8 cellular contexts compared by ENCODE assay signal in genomic region chr2:37523861-37524362, GRCh38.
DNase-seq lines count a peak whose midpoint lies in the region; ATAC-seq, FAIRE-seq and TF ChIP-seq lines count a peak whose summit lies in the region.

No MANE protein-coding gene starts in this region.

- H3K36me3 ChIP-seq in neural progenitor cell, result no peaks in the 10 kb centered on the region

- H3K4me3 ChIP-seq in AG09309 (ENCODE audit: control insufficient read depth, low read depth, low read length) (no peak overlapping the region), neural progenitor cell (no peak overlapping the region)

- H3K4me2 ChIP-seq in neural progenitor cell, result no peak overlapping the region

- no peak overlapping the region for H3K9ac ChIP-seq in neural progenitor cell

- H4K20me1 ChIP-seq in neural progenitor cell (ENCODE audit: low read depth), result no peaks in the 10 kb centered on the region

- H2AFZ ChIP-seq in neural progenitor cell (replicated peaks), result peak overlapping the region; percentile 88

- DNase-seq in AG09309 (ENCODE audit: low read depth) (peak; percentile 51), NCI-H2171 treated with DMSO at 0.1 percent for 48 hours (lab: John Stamatoyannopoulos, UW) (peak; percentile 83), neural progenitor cell (ENCODE audit: low spot score) (no peak)
- DNase-seq in activated CD4-positive, CD25-positive, alpha-beta regulatory T cell treated with anti-CD3 and anti-CD28 coated beads, Interleukin-2, amount 50 U/mL, for 72 hours, result no peak
- DNase-seq in stimulated activated CD4-positive, alpha-beta T cell treated with anti-CD3 and anti-CD28 coated beads, Interleukin-2, amount 100 ng/mL, for 48 hours, result no peak

- H3K4me3 Mint-ChIP-seq in neural progenitor cell, result no peak overlapping the region

- no peaks in the 10 kb centered on the region for H3K36me3 Mint-ChIP-seq in neural progenitor cell

- no peaks in the 10 kb centered on the region for H3K9me3 ChIP-seq in neural progenitor cell (ENCODE audit: low read depth)

- peaks cover 6% of the 10 kb centered on the region for H3F3A ChIP-seq in neural progenitor cell (ENCODE audit: low read depth)

- no peaks in the 10 kb centered on the region for H3K4me1 ChIP-seq in neural progenitor cell

- TF ChIP-seq CTCF in AG09309 (IDR thresholded peaks at IDR 0.05; ENCODE audit: control insufficient read depth, insufficient read depth, low read depth, low read length, missing control alignments) (no peak), neural progenitor cell (IDR thresholded peaks at IDR 0.05) (no peak)

- H3K27me3 Mint-ChIP-seq in neural progenitor cell (ENCODE audit: insufficient read depth, low read depth), result peaks cover 2% of the 10 kb centered on the region

- H3K27ac Mint-ChIP-seq in neural progenitor cell, result no peak overlapping the region

- no peak for ATAC-seq in GM21367 (IDR thresholded peaks at IDR 0.05; ENCODE audit: unreplicated experiment)
- no peak for ATAC-seq in GM19395 (IDR thresholded peaks at IDR 0.05; ENCODE audit: unreplicated experiment)

- no peaks in the 10 kb centered on the region for H3K4me1 Mint-ChIP-seq in neural progenitor cell

- FAIRE-seq in endometrium (lab: Jason Lieb, UNC), result peak; percentile 93

- no peaks in the 10 kb centered on the region for H3K9me3 Mint-ChIP-seq in neural progenitor cell

- H3K27me3 ChIP-seq in neural progenitor cell, result no peaks in the 10 kb centered on the region

- H3K27ac ChIP-seq in neural progenitor cell, result no peak overlapping the region

- H3K79me2 ChIP-seq in neural progenitor cell (ENCODE audit: low read depth), result no peaks in the 10 kb centered on the region

Comparison
In these comparisons a context has a peak if more than half of its experiments do, and no peak if none do; other contexts are left out.
1. DNase-seq: peak in AG09309 (single experiment) and NCI-H2171 treated with DMSO at 0.1 percent for 48 hours (single experiment); none in neural progenitor cell (single experiment), activated CD4-positive, CD25-positive, alpha-beta regulatory T cell treated with anti-CD3 and anti-CD28 coated beads, Interleukin-2, amount 50 U/mL, for 72 hours (single experiment) and stimulated activated CD4-positive, alpha-beta T cell treated with anti-CD3 and anti-CD28 coated beads, Interleukin-2, amount 100 ng/mL, for 48 hours (0 of 2).